In the genomic region with DNA sequence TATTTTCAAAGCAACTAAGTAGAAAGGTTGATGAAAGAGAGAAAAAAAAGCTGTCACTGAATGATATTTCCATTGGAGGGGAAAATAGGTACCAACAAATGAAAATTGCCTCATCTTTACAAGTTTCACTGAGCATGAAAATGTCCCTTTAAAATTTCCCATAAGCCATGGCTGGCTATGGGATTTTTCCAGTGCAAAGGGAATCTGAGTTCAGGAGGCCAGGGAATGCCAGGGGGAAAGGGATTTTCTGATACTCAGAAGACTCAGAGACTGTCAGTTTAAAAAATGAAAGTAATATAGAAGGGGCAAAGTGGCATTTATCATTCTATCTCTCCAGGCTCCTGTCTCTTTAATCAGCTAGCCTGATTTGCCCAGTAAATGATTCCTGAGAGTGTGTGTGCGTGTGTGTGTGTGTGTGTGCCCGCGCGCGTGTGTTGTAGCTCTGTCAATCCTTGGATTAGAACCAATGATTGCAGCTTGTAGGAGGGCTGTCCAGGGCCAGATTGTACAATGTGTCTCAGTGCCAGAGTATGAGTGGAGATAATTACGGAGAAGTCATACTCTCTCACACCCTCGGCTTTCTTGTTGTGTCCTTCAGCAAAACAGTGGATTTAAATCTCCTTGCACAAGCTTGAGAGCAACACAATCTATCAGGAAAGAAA, we compare ENCODE assay signal across 8 cellular contexts. TPM values are rescaled to one million over a fixed set of nuclear protein-coding genes. Genes with fewer than 3 reads are reported as not detected.
A peak's percentile ranks its signal among the peaks of the same experiment; 100 is the strongest.
DNase-seq lines count a peak whose midpoint lies in the region; TF ChIP-seq lines count a peak whose summit lies in the region.

A gene (plus strand): TSS at position 526 of the 662 bp plus-strand sequence.

- peaks cover 7% of the 10 kb centered on the region for H3K27me3 Mint-ChIP-seq in Caco-2 (ENCODE audit: insufficient read depth, unreplicated experiment)

- H3K36me3 Mint-ChIP-seq in Caco-2 (ENCODE audit: insufficient read depth, unreplicated experiment): no peaks in the 10 kb centered on the region

- H3K4me3 Mint-ChIP-seq in Caco-2 (ENCODE audit: unreplicated experiment): no peak within 1 kb of the TSS

- intact Hi-C loops in Caco-2 (cut with micrococcal nuclease; ENCODE audit: unreplicated experiment): no loop called here

- H3K4me3 ChIP-seq in choroid plexus epithelial cell (ENCODE audit: low read depth, low read length): no peak within 1 kb of the TSS
- no peak within 1 kb of the TSS for H3K4me3 ChIP-seq in kidney epithelial cell (ENCODE audit: low read depth, low read length)
- peak within 1 kb of the TSS; percentile 68 to 81 for H3K4me3 ChIP-seq in stomach smooth muscle (ENCODE audit: low read length in 2 of 2)
- no peak within 1 kb of the TSS for H3K4me3 ChIP-seq in Caco-2 (ENCODE audit: low read depth, low read length)

- POLR2A ChIA-PET in Caco-2 (lab: Charles Lee): no interaction called here

- DNase-seq in LHCN-M2 (ENCODE audit: low read depth) (peak; percentile 78), choroid plexus epithelial cell (ENCODE audit: low read depth) (peak; percentile 6), kidney epithelial cell (ENCODE audit: low read depth) (no peak), DMS114 treated with DMSO at 0.1 percent for 48 hours (lab: John Stamatoyannopoulos, UW; ENCODE audit: unreplicated experiment) (no peak), Caco-2 (no peak), NCI-H2171 (lab: John Stamatoyannopoulos, UW) (no peak), GM19240 (ENCODE audit: insufficient read length, low spot score) (no peak)

- H3K4me1 ChIP-seq in stomach smooth muscle (ENCODE audit: control insufficient read depth, insufficient read depth, low read length) (peaks cover 7% of the 10 kb centered on the region), Caco-2 (no peaks in the 10 kb centered on the region)

- BruUV-seq in Caco-2 (replicated peaks; lab: Mats Ljungman, UMichigan): no TSS peak

- H3K36me3 ChIP-seq in kidney epithelial cell (ENCODE audit: control insufficient read depth, insufficient read depth, low read length): no peaks in the 10 kb centered on the region
- no peaks in the 10 kb centered on the region for H3K36me3 ChIP-seq in stomach smooth muscle (ENCODE audit: control insufficient read depth in 2 of 2, insufficient read depth in 2 of 2, low read length in 2 of 2)
- no peaks in the 10 kb centered on the region for H3K36me3 ChIP-seq in Caco-2 (ENCODE audit: control insufficient read depth, insufficient read depth, low read length)

- H3K27ac ChIP-seq in stomach smooth muscle (ENCODE audit: low read length): no peak within 1 kb of the TSS

- CTCF ChIA-PET in Caco-2 (lab: Charles Lee): no interaction called here

- no peak within 1 kb of the TSS for H3K27ac Mint-ChIP-seq in Caco-2 (ENCODE audit: unreplicated experiment)

- no peaks in the 10 kb centered on the region for H3K9me3 ChIP-seq in stomach smooth muscle (ENCODE audit: control insufficient read depth in 2 of 2, low read length in 2 of 2)
- H3K9me3 ChIP-seq in Caco-2: peaks cover 4% of the 10 kb centered on the region; the same call in 1 of the 2 replicates

- H3K9me3 Mint-ChIP-seq in Caco-2 (ENCODE audit: unreplicated experiment): no peaks in the 10 kb centered on the region

- no peak within 1 kb of the TSS for H3K9ac ChIP-seq in stomach smooth muscle (ENCODE audit: low read length in 2 of 2)

- no peaks in the 10 kb centered on the region for H3K4me1 Mint-ChIP-seq in Caco-2 (ENCODE audit: low read depth, unreplicated experiment)

- TF ChIP-seq CTCF in choroid plexus epithelial cell (conservative IDR thresholded peaks at IDR 0.05; ENCODE audit: low read depth, low read length) (no peak), kidney epithelial cell (IDR thresholded peaks at IDR 0.05; ENCODE audit: insufficient read depth, low read length, poor library complexity, severe bottlenecking) (no peak), Caco-2 (IDR thresholded peaks at IDR 0.05; ENCODE audit: insufficient read depth in 1 of 2, low read depth in 1 of 2, low read length in 1 of 2, severe bottlenecking in 1 of 2, unreplicated experiment in 1 of 2) (no peak)

- H3K27me3 ChIP-seq in kidney epithelial cell (ENCODE audit: control insufficient read depth, insufficient read depth, low read length) (peaks cover 36% of the 10 kb centered on the region), stomach smooth muscle (ENCODE audit: control insufficient read depth in 1 of 2, insufficient read depth in 2 of 2, low read length in 2 of 2) (peaks cover 4 to 33% of the 10 kb centered on the region in 2 donors), Caco-2 (replicated peaks; ENCODE audit: control insufficient read depth, insufficient read depth, low read length) (0 out of 2 replicates have a peak, but pooled peaks cover 1% of the 10 kb centered on the region)

RNA-seq across cellular contexts. Expression of the gene that starts here (rescaled TPM):
- 45.6 and 50.4 TPM in 2 replicates for total RNA-seq in LHCN-M2 (2014; rRNA removed)
- 111 TPM for polyA plus RNA-seq in LHCN-M2 (2012)
- total RNA-seq in kidney epithelial cell: 111 and 128 TPM in 2 replicates
- total RNA-seq in Caco-2 (2022): 0.73 and 1.1 TPM in 2 replicates

Comparison
In these comparisons a context has a peak if more than half of its experiments do, and no peak if none do; other contexts are left out.
1. RNA of the gene that starts here (total RNA-seq): 111 to 128 TPM in kidney epithelial cell and 45.6 to 50.4 TPM in LHCN-M2; 0.73 to 1.1 TPM in Caco-2; every median in the first group is over 10 times any median in the second.
2. DNase-seq: peak in LHCN-M2 (single experiment) and choroid plexus epithelial cell (single experiment); none in kidney epithelial cell (single experiment), DMS114 treated with DMSO at 0.1 percent for 48 hours (single experiment), Caco-2 (0 of 2), NCI-H2171 (single experiment) and GM19240 (single experiment).
3. H3K4me3 ChIP-seq: peak in stomach smooth muscle (2 of 2); none in choroid plexus epithelial cell (single experiment), kidney epithelial cell (single experiment) and Caco-2 (single experiment).